Comparison of ENCODE assay signal across 30 cellular contexts in the genomic region with DNA sequence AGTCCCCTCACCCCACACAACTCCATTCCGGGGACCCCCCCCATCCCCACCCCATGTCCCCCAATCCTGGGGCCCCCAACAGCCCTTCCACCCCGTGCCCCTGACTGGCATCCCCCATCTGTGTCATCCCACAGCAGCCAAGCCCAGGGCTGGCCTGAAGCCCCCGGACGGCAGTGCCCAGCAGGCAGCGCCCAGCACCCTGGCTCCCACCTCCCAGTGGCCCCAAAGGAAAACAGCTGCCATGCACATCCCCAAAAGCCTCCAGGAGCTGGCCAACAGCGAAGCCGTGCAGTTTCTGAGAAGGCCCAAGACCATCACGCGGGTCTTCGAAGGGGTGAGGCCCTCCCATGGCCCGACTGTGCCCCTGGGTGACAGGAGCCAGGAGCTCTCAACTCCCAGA. TPM values are rescaled to one million over a fixed set of nuclear protein-coding genes. Genes with fewer than 3 reads are reported as not detected.
"Had no signal": no experiment of that assay in that cellular context is flagged by ENCODE, and none has a peak within 500 bp of the region (broad histone marks: within the 10 kb centered on the region; RNA-seq: fewer than 3 reads in every experiment).

No MANE protein-coding gene starts in this region.

- ATAC-seq: activated CD4-positive, CD25-positive, alpha-beta regulatory T cell treated with anti-CD3 and anti-CD28 coated beads, Interleukin-2, amount 50 U/mL, for 24 hours; body of pancreas; gastrocnemius medialis; sciatic nerve; upper lobe of right lung had no signal

- H3K36me3 ChIP-seq: gastrocnemius medialis, left ventricle myocardium inferior, neutrophil, suprapubic skin, tibial artery, upper lobe of right lung had no signal

- H3K27me3 Mint-ChIP-seq: activated naive CD8-positive, alpha-beta T cell; progenitor cell of endocrine pancreas had no signal

- H3K27ac Mint-ChIP-seq: activated naive CD8-positive, alpha-beta T cell; nephron; progenitor cell of endocrine pancreas had no signal

- H3K4me3 ChIP-seq: body of pancreas, gastrocnemius medialis, left ventricle myocardium inferior, lung, skin epidermis, suprapubic skin, tibial artery, upper lobe of right lung had no signal

- H3K36me3 Mint-ChIP-seq: activated naive CD8-positive, alpha-beta T cell had no signal

- DNase-seq: activated CD4-positive, alpha-beta T cell treated with anti-CD3 and anti-CD28 coated beads for 48 hours; activated CD4-positive, alpha-beta T cell treated with anti-CD3 and anti-CD28 coated beads, Interleukin-2, amount 50 U/mL, for 48 hours; activated T-cell treated with anti-CD3 and anti-CD28 coated beads, Interleukin-2, amount 50 U/mL, for 48 hours; aorta; body of pancreas; effector CD8-positive, alpha-beta T cell; erythroblast; gastrocnemius medialis; glutamatergic neuron; left ventricle myocardium inferior; retina; stimulated activated CD4-positive, alpha-beta T cell treated with anti-CD3 and anti-CD28 coated beads, Interleukin-4, amount 100 ng/mL, for 24 hours; stimulated activated naive CD4-positive, alpha-beta T cell; tibial artery; upper lobe of right lung had no signal

- H3K27ac ChIP-seq: body of pancreas, gastrocnemius medialis, left ventricle myocardium inferior, neutrophil, suprapubic skin, tibial artery, upper lobe of right lung had no signal

- H3K4me3 Mint-ChIP-seq: activated naive CD8-positive, alpha-beta T cell; nephron had no signal

- H3K9me3 ChIP-seq: body of pancreas, gastrocnemius medialis, left ventricle myocardium inferior, neutrophil, suprapubic skin, tibial artery, upper lobe of right lung had no signal

- H3K9me3 Mint-ChIP-seq: activated T-helper 2 cell treated with anti-CD3 and anti-CD28 coated beads, Interferon-gamma antibody, Interleukin-2, Interleukin-4, amounts not matched to agents 10 μg/mL and 5 μg/mL and 100 μg/mL, durations not matched to agents 14 hours and 24 hours and 36 hours; nephron had no signal

RNA-seq across cellular contexts. Expression of gene SYNGR4, which starts 1.4 kb away (rescaled TPM):
- total RNA-seq: activated T-helper 2 cell treated with anti-CD3 and anti-CD28 coated beads, Interferon-gamma antibody, Interleukin-2, Interleukin-4, amounts not matched to agents 10 μg/mL and 5 μg/mL and 100 μg/mL, durations not matched to agents 14 hours and 24 hours and 36 hours; aorta; dermis microvascular lymphatic vessel endothelial cell; gastrocnemius medialis; left ventricle myocardium inferior; lung; mesenteric fat pad; mucosa of gallbladder; osteocyte; progenitor cell of endocrine pancreas; sciatic nerve; suprapubic skin; T-helper 1 cell treated with Interleukin-12 subunit alpha and Interleukin-12 subunit beta and Interleukin-4 antibody, amounts not matched to agents 30 ng/mL and 1 ng/mL, for 36 hours; upper lobe of right lung had no signal
